In the genomic region with DNA sequence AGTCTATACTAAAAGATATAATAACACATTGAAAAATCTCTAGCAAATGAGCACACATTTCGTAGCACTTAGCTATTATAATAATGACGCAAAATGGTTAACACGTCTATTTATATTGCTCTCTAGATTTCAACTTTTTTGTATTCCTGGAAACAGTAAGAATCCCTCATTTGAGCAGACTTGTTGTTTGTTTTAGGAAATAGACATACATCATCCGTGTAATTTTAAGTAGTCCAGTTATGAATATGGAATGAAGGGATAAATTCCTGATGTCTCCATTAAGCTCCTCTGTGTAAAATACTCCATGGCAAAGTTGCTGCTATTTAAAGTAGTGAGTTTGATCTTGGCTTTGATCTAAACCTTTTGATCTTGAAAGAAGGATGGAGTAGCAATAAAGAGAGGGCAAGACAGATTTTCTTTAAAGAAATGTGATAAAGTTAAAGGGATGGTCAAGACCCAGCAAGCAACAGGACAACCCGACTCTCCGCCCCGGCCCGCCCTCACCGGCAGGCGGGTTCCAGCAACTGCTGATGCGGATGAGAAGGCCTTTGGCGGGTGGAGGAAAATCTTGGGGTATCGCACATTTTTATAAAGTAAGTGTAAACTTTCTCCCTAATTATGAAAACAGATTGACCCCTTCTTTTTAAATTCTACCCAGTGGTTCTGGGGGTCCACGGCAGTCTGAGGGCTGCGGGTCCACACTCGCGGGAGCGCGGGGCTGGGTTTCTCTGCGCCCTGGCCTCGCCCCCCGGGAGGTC, we compare ENCODE assay signal across 8 cellular contexts.
A peak's percentile ranks its signal among the peaks of the same experiment; 100 is the strongest.
DNase-seq lines count a peak whose midpoint lies in the region; ATAC-seq and TF ChIP-seq lines count a peak whose summit lies in the region.

No MANE protein-coding gene starts in this region.

- H3K4me3 ChIP-seq in endocrine pancreas (ENCODE audit: control insufficient read depth, insufficient read depth, low read length), result peak overlapping the region; percentile 84
- H3K4me3 ChIP-seq in mesenchymal stem cell (ENCODE audit: insufficient read depth in 1 of 2, low read depth in 1 of 2, low read length in 2 of 2), result peak overlapping the region; percentile 87 to 94
- H3K4me3 ChIP-seq in tibial artery, result peak overlapping the region; percentile 74 to 88

- H3K27ac ChIP-seq in mesenchymal stem cell (ENCODE audit: low read length, poor library complexity, severe bottlenecking), result peak overlapping the region; percentile 95
- H3K27ac ChIP-seq in tibial artery, result peak overlapping the region; percentile 96 to 99

- peaks cover 31% of the 10 kb centered on the region for H3K4me1 Mint-ChIP-seq in activated CD4-positive, alpha-beta T cell treated with anti-CD3 and anti-CD28 coated beads, Interleukin-2, amount 10 ng/mL, durations not matched to agents 24 days and 14 days

- H2BK120ac ChIP-seq in mesenchymal stem cell (ENCODE audit: low read depth, low read length), result peak overlapping the region; percentile 90

- H3K36me3 ChIP-seq in endocrine pancreas (ENCODE audit: control insufficient read depth, insufficient read depth, low read length) (peaks cover 2% of the 10 kb centered on the region), mesenchymal stem cell (ENCODE audit: control insufficient read depth in 1 of 2, insufficient read depth in 2 of 2, low read depth in 1 of 2, low read length in 2 of 2) (peaks cover 3 to 12% of the 10 kb centered on the region in 2 experiments), tibial artery (peaks cover 0 to 10% (median 6%) of the 10 kb centered on the region in 3 donors)

- no peaks in the 10 kb centered on the region for H3K27me3 ChIP-seq in endocrine pancreas (ENCODE audit: control insufficient read depth, insufficient read depth, low read length)
- no peaks in the 10 kb centered on the region for H3K27me3 ChIP-seq in mesenchymal stem cell (ENCODE audit: control insufficient read depth in 1 of 2, insufficient read depth in 1 of 2, low read length in 2 of 2)
- H3K27me3 ChIP-seq in tibial artery, result no peaks in the 10 kb centered on the region

- ATAC-seq in HG03159 (IDR thresholded peaks at IDR 0.05; ENCODE audit: unreplicated experiment) (peak; percentile 36), SK-N-SH treated with all-trans-retinoic acid at 6 μM for 48 hours (peak; percentile 64), GM18517 (IDR thresholded peaks at IDR 0.05; ENCODE audit: unreplicated experiment) (no peak)

- peak; percentile 32 to 34 for TF ChIP-seq CTCF in tibial artery (IDR thresholded peaks at IDR 0.05)

- H3K4me1 ChIP-seq in endocrine pancreas (ENCODE audit: control insufficient read depth, insufficient read depth, low read length) (peaks cover 4% of the 10 kb centered on the region), mesenchymal stem cell (ENCODE audit: control insufficient read depth, insufficient read depth, low read depth, low read length) (no peaks in the 10 kb centered on the region), tibial artery (peaks cover 0 to 29% (median 0%) of the 10 kb centered on the region in 4 donors)

- peak overlapping the region; percentile 61 for H3K9ac ChIP-seq in endocrine pancreas (ENCODE audit: control insufficient read depth, insufficient read depth, low read length)
- H3K9ac ChIP-seq in mesenchymal stem cell (ENCODE audit: low read length), result peak overlapping the region; percentile 93

- peaks cover 9% of the 10 kb centered on the region for H3K36me3 Mint-ChIP-seq in activated CD4-positive, alpha-beta T cell treated with anti-CD3 and anti-CD28 coated beads, Interleukin-2, amount 10 ng/mL, durations not matched to agents 24 days and 14 days (ENCODE audit: low read depth)

- intact Hi-C loops in activated CD4-positive, alpha-beta T cell treated with anti-CD3 and anti-CD28 coated beads, Interleukin-2, amount 10 ng/mL, durations not matched to agents 24 days and 14 days (cut with micrococcal nuclease), result loop anchor here (2.0 kb wide), 1 partner anchor 277 kb away; a partner anchor contains a TSS
- intact Hi-C loops in tibial artery (cut with DNase I; ENCODE audit: low total_unique reads), result no loop called here

- H3K79me1 ChIP-seq in mesenchymal stem cell (replicated peaks; ENCODE audit: low read length, poor library complexity, severe bottlenecking), result peaks cover 2% of the 10 kb centered on the region

- H3K27ac Mint-ChIP-seq in activated CD4-positive, alpha-beta T cell treated with anti-CD3 and anti-CD28 coated beads, Interleukin-2, amount 10 ng/mL, durations not matched to agents 24 days and 14 days, result peak overlapping the region; percentile 44

- H3K9me3 ChIP-seq in endocrine pancreas (ENCODE audit: control insufficient read depth, low read length), result no peaks in the 10 kb centered on the region
- H3K9me3 ChIP-seq in mesenchymal stem cell (ENCODE audit: control insufficient read depth, low read length), result no peaks in the 10 kb centered on the region
- no peaks in the 10 kb centered on the region for H3K9me3 ChIP-seq in tibial artery

- peak overlapping the region in 1 of 2 experiments; percentile 21 for H2BK12ac ChIP-seq in mesenchymal stem cell (ENCODE audit: low read length in 2 of 2)

- peak overlapping the region in 1 of 2 experiments; percentile 26 for H3K14ac ChIP-seq in mesenchymal stem cell (ENCODE audit: low read length in 2 of 2)

- H3K4ac ChIP-seq in mesenchymal stem cell (ENCODE audit: low read depth in 1 of 2, low read length in 2 of 2), result peak overlapping the region in 1 of 2 experiments; percentile 98

- H2BK15ac ChIP-seq in mesenchymal stem cell (ENCODE audit: low read depth, poor library complexity, severe bottlenecking), result peak overlapping the region; percentile 3

- DNase-seq in activated CD4-positive, alpha-beta T cell treated with anti-CD3 and anti-CD28 coated beads, Interleukin-2, amount 10 ng/mL, durations not matched to agents 24 days and 14 days, result peak; percentile 77
- DNase-seq in activated CD4-positive, alpha-beta T cell treated with anti-CD3 and anti-CD28 coated beads for 4 hours, result no peak
- DNase-seq in mesenchymal stem cell (peak; percentile 60), tibial artery (peak; percentile 68 to 85)

- WGBS in mesenchymal stem cell, result 22% methylated on average over 18 of the region's 22 CpGs

- H2AK5ac ChIP-seq in mesenchymal stem cell (ENCODE audit: low read length, severe bottlenecking), result peak overlapping the region; percentile 96

- peak overlapping the region; percentile 60 for H3K4me2 ChIP-seq in mesenchymal stem cell (ENCODE audit: low read length, poor library complexity, severe bottlenecking)

- H3K18ac ChIP-seq in mesenchymal stem cell (ENCODE audit: low read depth in 1 of 2, low read length in 2 of 2), result peak overlapping the region; percentile 84 to 89

- peak overlapping the region; percentile 59 for H4K8ac ChIP-seq in mesenchymal stem cell (ENCODE audit: low read length)

- peak overlapping the region; percentile 99 for H2BK5ac ChIP-seq in mesenchymal stem cell (ENCODE audit: low read depth, low read length, poor library complexity, severe bottlenecking)

- H3K27me3 Mint-ChIP-seq in activated CD4-positive, alpha-beta T cell treated with anti-CD3 and anti-CD28 coated beads, Interleukin-2, amount 10 ng/mL, durations not matched to agents 24 days and 14 days, result peaks cover 31% of the 10 kb centered on the region

- H3K4me3 Mint-ChIP-seq in activated CD4-positive, alpha-beta T cell treated with anti-CD3 and anti-CD28 coated beads, Interleukin-2, amount 10 ng/mL, durations not matched to agents 24 days and 14 days, result peak overlapping the region; percentile 78

- H4K91ac ChIP-seq in mesenchymal stem cell (ENCODE audit: low read length), result peak overlapping the region; percentile 64

- peak overlapping the region; percentile 92 for H2AFZ ChIP-seq in mesenchymal stem cell (ENCODE audit: low read depth, low read length)

- H3K9me3 Mint-ChIP-seq in activated CD4-positive, alpha-beta T cell treated with anti-CD3 and anti-CD28 coated beads, Interleukin-2, amount 10 ng/mL, durations not matched to agents 24 days and 14 days, result no peaks in the 10 kb centered on the region

- no peak overlapping the region for H3K23ac ChIP-seq in mesenchymal stem cell (ENCODE audit: low read length in 2 of 2)

TF ChIP-seq in SK-N-SH treated with all-trans-retinoic acid at 6 μM for 48 hours, 23 proteins besides CTCF, POLR2A, EP300 and RAD21 (continues in another document):
- TF ChIP-seq, protein P1, sequence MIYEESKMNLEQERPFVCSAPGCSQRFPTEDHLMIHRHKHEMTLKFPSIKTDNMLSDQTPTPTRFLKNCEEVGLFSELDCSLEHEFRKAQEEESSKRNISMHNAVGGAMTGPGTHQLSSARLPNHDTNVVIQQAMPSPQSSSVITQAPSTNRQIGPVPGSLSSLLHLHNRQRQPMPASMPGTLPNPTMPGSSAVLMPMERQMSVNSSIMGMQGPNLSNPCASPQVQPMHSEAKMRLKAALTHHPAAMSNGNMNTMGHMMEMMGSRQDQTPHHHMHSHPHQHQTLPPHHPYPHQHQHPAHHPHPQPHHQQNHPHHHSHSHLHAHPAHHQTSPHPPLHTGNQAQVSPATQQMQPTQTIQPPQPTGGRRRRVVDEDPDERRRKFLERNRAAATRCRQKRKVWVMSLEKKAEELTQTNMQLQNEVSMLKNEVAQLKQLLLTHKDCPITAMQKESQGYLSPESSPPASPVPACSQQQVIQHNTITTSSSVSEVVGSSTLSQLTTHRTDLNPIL (CRISPR knock-in tag; IDR thresholded peaks at IDR 0.05; ENCODE audit: low read depth), result no peak
- TF ChIP-seq ZNF8 (CRISPR knock-in tag; IDR thresholded peaks at IDR 0.05) (no peak), CSDC2 (CRISPR knock-in tag; IDR thresholded peaks at IDR 0.05) (no peak), BACH2 (CRISPR knock-in tag; IDR thresholded peaks at IDR 0.05; ENCODE audit: borderline replicate concordance) (no peak), ZFP3 (CRISPR knock-in tag; IDR thresholded peaks at IDR 0.05) (0 out of 2 replicates have a peak, but pooled peaks have one; percentile 35), ZFP30 (CRISPR knock-in tag; IDR thresholded peaks at IDR 0.05) (no peak), RARB (CRISPR knock-in tag; IDR thresholded peaks at IDR 0.05) (no peak)

Comparison
In these comparisons a context has a peak if more than half of its experiments do, and no peak if none do; other contexts are left out.
1. DNase-seq: peak in activated CD4-positive, alpha-beta T cell treated with anti-CD3 and anti-CD28 coated beads, Interleukin-2, amount 10 ng/mL, durations not matched to agents 24 days and 14 days (single experiment), mesenchymal stem cell (single experiment) and tibial artery (2 of 2); none in activated CD4-positive, alpha-beta T cell treated with anti-CD3 and anti-CD28 coated beads for 4 hours (0 of 2).
2. Peak in every context shown above with its lines, with median percentiles within 50 percentile points of each other: H3K4me3 ChIP-seq.